In the genomic region with DNA sequence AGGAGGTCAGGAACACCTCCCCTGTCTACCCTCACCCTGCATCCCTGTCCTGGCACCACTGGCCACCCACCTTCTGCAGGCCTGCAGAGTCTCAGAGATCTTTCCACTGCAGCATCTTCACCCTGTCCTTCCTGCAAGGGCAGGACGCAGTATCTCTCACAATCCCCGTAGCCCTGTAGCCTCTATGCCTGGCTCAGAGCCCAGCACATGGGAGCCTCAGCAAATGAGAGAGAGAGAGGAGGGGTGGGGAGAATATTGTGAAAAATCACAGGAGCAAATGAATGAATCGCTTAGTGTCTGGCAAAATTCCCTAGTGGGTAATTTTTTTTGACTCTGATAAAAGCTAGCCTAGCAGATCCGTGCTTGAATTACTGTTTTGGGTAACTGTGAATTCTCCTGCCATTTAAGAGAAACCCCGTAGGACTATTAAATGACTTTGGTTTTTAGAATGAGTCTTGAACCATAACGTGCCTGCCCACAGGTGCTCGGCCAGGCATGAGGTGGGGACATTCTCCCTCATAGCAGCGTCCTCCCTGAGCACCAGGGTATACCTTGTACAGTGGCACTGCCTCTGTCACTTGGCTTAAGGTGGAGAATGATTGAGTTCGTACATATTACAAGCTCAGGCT, we compare ENCODE assay signal across 10 cellular contexts.
DNase-seq lines count a peak whose midpoint lies in the region; ATAC-seq and TF ChIP-seq lines count a peak whose summit lies in the region.
"Had no signal": no experiment of that assay in that cellular context is flagged by ENCODE, and none has a peak within 500 bp of the region (broad histone marks: within the 10 kb centered on the region; RNA-seq: fewer than 3 reads in every experiment).

No MANE protein-coding gene starts in this region.

- ATAC-seq in heart left ventricle (peak; percentile 35 to 47 (median 39)), sciatic nerve (peak; percentile 84), GM21576 (IDR thresholded peaks at IDR 0.05; ENCODE audit: unreplicated experiment) (no peak), T-cell (replicated peaks in 1 of 4) (no peak), HG03354 (IDR thresholded peaks at IDR 0.05; ENCODE audit: poor library complexity, severe bottlenecking, unreplicated experiment) (no peak)

- H3K9me3 Mint-ChIP-seq in T-cell, result no peaks in the 10 kb centered on the region

- TF ChIP-seq EP300 in Ishikawa (IDR thresholded peaks at IDR 0.05; ENCODE audit: borderline replicate concordance), result no peak

- no peaks in the 10 kb centered on the region for H3K4me1 Mint-ChIP-seq in T-cell

- H3K9me3 ChIP-seq in heart left ventricle, result no peaks in the 10 kb centered on the region
- H3K9me3 ChIP-seq: vagina had no signal

- H3K27me3 ChIP-seq in heart left ventricle, result no peaks in the 10 kb centered on the region
- H3K27me3 ChIP-seq: vagina had no signal

- H3K27ac Mint-ChIP-seq in T-cell, result no peak overlapping the region

- intact Hi-C loops in heart left ventricle (cut with DNase I), result loop anchor here in 1 of 10 donors (10.0 kb wide), 1 partner anchor 72 kb away; no protein-coding TSS in a partner anchor
- intact Hi-C loops in sciatic nerve (cut with DNase I), result no loop called here

- H3K27me3 Mint-ChIP-seq in T-cell, result no peaks in the 10 kb centered on the region

- peaks cover 0 to 57% (median 33%) of the 10 kb centered on the region in 12 donors for H3K4me1 ChIP-seq in heart left ventricle
- H3K4me1 ChIP-seq: vagina had no signal

- no peak overlapping the region for H3K4me3 Mint-ChIP-seq in T-cell

- no peak overlapping the region for H3K4me3 ChIP-seq in heart left ventricle
- H3K4me3 ChIP-seq: vagina had no signal

- TF ChIP-seq CTCF in heart left ventricle (IDR thresholded peaks at IDR 0.05), result no peak

- POLR2A ChIA-PET in T-cell (lab: Charles Lee), result no interaction called here

- DNase-seq in amygdala (lab: John Stamatoyannopoulos, UW) (peak in 30 of 56 donors; percentile 15 to 65 (median 36)), heart left ventricle (peak; percentile 41 to 75 (median 44)), sciatic nerve (ENCODE audit: low spot score) (no peak), T-cell (no peak), NCI-H226 (no peak)
- DNase-seq: DMS153 had no signal

- no peak for TF ChIP-seq RAD21 in Ishikawa (IDR thresholded peaks at IDR 0.05; ENCODE audit: low read depth)

- CTCF ChIA-PET in T-cell (lab: Charles Lee), result interaction anchor here (0.5 to 0.7 kb wide), 2 partner anchors 416 to 596 kb away, joined by 3 read pairs; no protein-coding TSS in a partner anchor

- no peak for TF ChIP-seq POLR2A in heart left ventricle (IDR thresholded peaks at IDR 0.05)

- H3K36me3 Mint-ChIP-seq in T-cell, result no peaks in the 10 kb centered on the region

- WGBS in heart left ventricle, 4 donors, result 30 to 41% (median 35%) methylated on average over 9 of the region's 9 CpGs

- H3K36me3 ChIP-seq in heart left ventricle, result no peaks in the 10 kb centered on the region
- H3K36me3 ChIP-seq: vagina had no signal

- H3K27ac ChIP-seq in heart left ventricle, result peak overlapping the region in 6 of 12 donors; percentile 42 to 78 (median 64)
- H3K27ac ChIP-seq: vagina had no signal

TF ChIP-seq in Ishikawa, 13 proteins besides CTCF, POLR2A, EP300 and RAD21:
- no peak for TF ChIP-seq ZBTB7A (IDR thresholded peaks at IDR 0.05; ENCODE audit: low read depth)
- TF ChIP-seq, protein P1, sequence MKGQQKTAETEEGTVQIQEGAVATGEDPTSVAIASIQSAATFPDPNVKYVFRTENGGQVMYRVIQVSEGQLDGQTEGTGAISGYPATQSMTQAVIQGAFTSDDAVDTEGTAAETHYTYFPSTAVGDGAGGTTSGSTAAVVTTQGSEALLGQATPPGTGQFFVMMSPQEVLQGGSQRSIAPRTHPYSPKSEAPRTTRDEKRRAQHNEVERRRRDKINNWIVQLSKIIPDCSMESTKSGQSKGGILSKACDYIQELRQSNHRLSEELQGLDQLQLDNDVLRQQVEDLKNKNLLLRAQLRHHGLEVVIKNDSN (IDR thresholded peaks at IDR 0.05), result no peak
- no peak for TF ChIP-seq TAF1 (IDR thresholded peaks at IDR 0.05; ENCODE audit: low read depth)
- TF ChIP-seq, protein P2, sequence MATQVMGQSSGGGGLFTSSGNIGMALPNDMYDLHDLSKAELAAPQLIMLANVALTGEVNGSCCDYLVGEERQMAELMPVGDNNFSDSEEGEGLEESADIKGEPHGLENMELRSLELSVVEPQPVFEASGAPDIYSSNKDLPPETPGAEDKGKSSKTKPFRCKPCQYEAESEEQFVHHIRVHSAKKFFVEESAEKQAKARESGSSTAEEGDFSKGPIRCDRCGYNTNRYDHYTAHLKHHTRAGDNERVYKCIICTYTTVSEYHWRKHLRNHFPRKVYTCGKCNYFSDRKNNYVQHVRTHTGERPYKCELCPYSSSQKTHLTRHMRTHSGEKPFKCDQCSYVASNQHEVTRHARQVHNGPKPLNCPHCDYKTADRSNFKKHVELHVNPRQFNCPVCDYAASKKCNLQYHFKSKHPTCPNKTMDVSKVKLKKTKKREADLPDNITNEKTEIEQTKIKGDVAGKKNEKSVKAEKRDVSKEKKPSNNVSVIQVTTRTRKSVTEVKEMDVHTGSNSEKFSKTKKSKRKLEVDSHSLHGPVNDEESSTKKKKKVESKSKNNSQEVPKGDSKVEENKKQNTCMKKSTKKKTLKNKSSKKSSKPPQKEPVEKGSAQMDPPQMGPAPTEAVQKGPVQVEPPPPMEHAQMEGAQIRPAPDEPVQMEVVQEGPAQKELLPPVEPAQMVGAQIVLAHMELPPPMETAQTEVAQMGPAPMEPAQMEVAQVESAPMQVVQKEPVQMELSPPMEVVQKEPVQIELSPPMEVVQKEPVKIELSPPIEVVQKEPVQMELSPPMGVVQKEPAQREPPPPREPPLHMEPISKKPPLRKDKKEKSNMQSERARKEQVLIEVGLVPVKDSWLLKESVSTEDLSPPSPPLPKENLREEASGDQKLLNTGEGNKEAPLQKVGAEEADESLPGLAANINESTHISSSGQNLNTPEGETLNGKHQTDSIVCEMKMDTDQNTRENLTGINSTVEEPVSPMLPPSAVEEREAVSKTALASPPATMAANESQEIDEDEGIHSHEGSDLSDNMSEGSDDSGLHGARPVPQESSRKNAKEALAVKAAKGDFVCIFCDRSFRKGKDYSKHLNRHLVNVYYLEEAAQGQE (IDR thresholded peaks at IDR 0.05; ENCODE audit: low read depth), result no peak
- no peak for TF ChIP-seq CEBPB (IDR thresholded peaks at IDR 0.05)
- no peak for TF ChIP-seq CREB1 (IDR thresholded peaks at IDR 0.05; ENCODE audit: low read depth)
- no peak for TF ChIP-seq FOXM1 (IDR thresholded peaks at IDR 0.05; ENCODE audit: borderline replicate concordance, low read depth)
- TF ChIP-seq EGR1 (IDR thresholded peaks at IDR 0.05), result no peak
- peak; percentile 55 for TF ChIP-seq MAX (IDR thresholded peaks at IDR 0.05)
- peak; percentile 79 for TF ChIP-seq NFIC (IDR thresholded peaks at IDR 0.05)
- TF ChIP-seq TEAD4 (IDR thresholded peaks at IDR 0.05), result no peak
- TF ChIP-seq YY1 (IDR thresholded peaks at IDR 0.05; ENCODE audit: low read depth), result 0 out of 2 replicates have a peak, but pooled peaks have one; percentile 2
- TF ChIP-seq TCF12 (IDR thresholded peaks at IDR 0.05; ENCODE audit: low read depth), result no peak

Comparison
In these comparisons a context has a peak if more than half of its experiments do, and no peak if none do; other contexts are left out.
1. DNase-seq: peak in amygdala (30 of 56) and heart left ventricle (5 of 5); none in sciatic nerve (single experiment), T-cell (0 of 34) and NCI-H226 (single experiment).
2. ATAC-seq: peak in heart left ventricle (4 of 4) and sciatic nerve (single experiment); none in GM21576 (single experiment), T-cell (0 of 4) and HG03354 (single experiment).